ENCODE assay signal across 15 cellular contexts in the genomic region with DNA sequence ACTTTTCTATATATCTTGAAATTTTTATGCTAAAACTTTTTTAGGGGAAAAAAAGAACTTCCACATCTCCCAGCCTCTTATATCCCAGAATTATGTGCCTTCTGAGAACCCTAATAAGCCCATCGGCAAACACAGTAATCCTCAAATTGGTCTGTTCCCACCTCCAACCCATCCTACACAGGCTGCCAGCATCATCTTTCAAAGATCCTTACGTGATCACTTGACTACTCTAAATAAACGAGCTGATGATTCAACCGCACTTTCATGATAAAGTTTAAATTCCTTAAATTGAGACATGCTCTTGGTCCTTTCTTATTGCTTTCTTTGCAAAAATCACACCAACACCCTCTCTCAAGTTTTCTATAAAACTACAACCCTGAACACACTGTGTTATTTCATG.
"Had no signal": no experiment of that assay in that cellular context is flagged by ENCODE, and none has a peak within 500 bp of the region (broad histone marks: within the 10 kb centered on the region; RNA-seq: fewer than 3 reads in every experiment).

No MANE protein-coding gene starts in this region.

- H3K4me3 ChIP-seq: colonic mucosa, heart left ventricle, right atrium auricular region, sigmoid colon, skin epidermis, thyroid gland, upper lobe of left lung, uterus had no signal

- H3K9me3 ChIP-seq: colonic mucosa, neutrophil, right atrium auricular region, sigmoid colon, thyroid gland, upper lobe of left lung, uterus had no signal

- H3K27ac ChIP-seq: colonic mucosa, heart left ventricle, neutrophil, right atrium auricular region, skin epidermis, thyroid gland, upper lobe of left lung, uterus had no signal

- H3K27me3 Mint-ChIP-seq: naive thymus-derived CD8-positive, alpha-beta T cell had no signal

- H3K4me3 Mint-ChIP-seq: endodermal cell; naive thymus-derived CD8-positive, alpha-beta T cell had no signal

- H3K4me1 Mint-ChIP-seq: endodermal cell had no signal

- H3K36me3 ChIP-seq: colonic mucosa, heart left ventricle, neutrophil, right atrium auricular region, sigmoid colon, thyroid gland, upper lobe of left lung, uterus had no signal

- H3K27me3 ChIP-seq: colonic mucosa, neutrophil, right atrium auricular region, sigmoid colon, thyroid gland, upper lobe of left lung, uterus had no signal

- DNase-seq: colonic mucosa; effector CD4-positive, alpha-beta T cell; endodermal cell; heart left ventricle; posterior cingulate gyrus; sigmoid colon; stimulated activated CD4-positive, alpha-beta T cell treated with anti-CD3 and anti-CD28 coated beads, Interleukin-2, amount 100 ng/mL, for 48 hours; stimulated activated naive CD4-positive, alpha-beta T cell treated with Interleukin-2 at 50 U/mL for 16 hours; thyroid gland; upper lobe of left lung; uterus had no signal

- H3K27ac Mint-ChIP-seq: endodermal cell had no signal

- H3K4me1 ChIP-seq: colonic mucosa, uterus had no signal

- H3K9me3 Mint-ChIP-seq: endodermal cell had no signal
